8 cellular contexts compared by ENCODE assay signal in genomic region chr5:176361437-176362097, GRCh38. TPM values are rescaled to one million over a fixed set of nuclear protein-coding genes. Genes with fewer than 3 reads are reported as not detected.
DNase-seq lines count a peak whose midpoint lies in the region; ATAC-seq and TF ChIP-seq lines count a peak whose summit lies in the region.

KIAA1191 (minus strand) TSS chr5:176361764; CDS start chr5:176359508, 2,256 bp downstream.

- TF ChIP-seq CTCF in GM12865 (IDR thresholded peaks at IDR 0.05; ENCODE audit: insufficient read depth, low read depth, low read length, missing control alignments) (no peak), ovary (IDR thresholded peaks at IDR 0.05) (no peak), thyroid gland (IDR thresholded peaks at IDR 0.05) (peak in 4 of 6 experiments; percentile 11 to 49 (median 18))

- H3K9me3 ChIP-seq in ovary (no peaks in the 10 kb centered on the region), thyroid gland (no peaks in the 10 kb centered on the region)

- TF ChIP-seq POLR2A in ovary (IDR thresholded peaks at IDR 0.05) (peak; percentile 83), thyroid gland (IDR thresholded peaks at IDR 0.05) (peak; percentile 6 to 98)

- H3K4me3 Mint-ChIP-seq in activated naive CD8-positive, alpha-beta T cell treated with anti-CD3 and anti-CD28 coated beads for 36 hours = peak within 1 kb of the TSS; percentile 99

- H3K9me3 Mint-ChIP-seq in activated naive CD8-positive, alpha-beta T cell treated with anti-CD3 and anti-CD28 coated beads for 36 hours = no peaks in the 10 kb centered on the region

- intact Hi-C loops in head of caudate nucleus (cut with DNase I) = no loop called here
- intact Hi-C loops in ovary (cut with DNase I) = loop anchor here in 1 of 4 donors (2.0 to 10.0 kb wide), 2 partner anchors 47 to 187 kb away; no protein-coding TSS in a partner anchor
- intact Hi-C loops in thyroid gland (cut with DNase I) = no loop called here

- peak within 1 kb of the TSS; percentile 93 for H3K4me3 ChIP-seq in GM12865 (ENCODE audit: low read depth, low read length)
- H3K4me3 ChIP-seq in ovary = peak within 1 kb of the TSS; percentile 74
- peak within 1 kb of the TSS; percentile 57 to 99 (median 97) for H3K4me3 ChIP-seq in thyroid gland (replicated peaks in 1 of 3)

- H3K4me1 ChIP-seq in ovary (ENCODE audit: insufficient read depth) (peaks cover 6% of the 10 kb centered on the region), thyroid gland (peaks cover 14 to 23% of the 10 kb centered on the region in 2 donors)

- H3K27ac Mint-ChIP-seq in activated naive CD8-positive, alpha-beta T cell treated with anti-CD3 and anti-CD28 coated beads for 36 hours = peak within 1 kb of the TSS; percentile 98

- peak; percentile 95 for DNase-seq in GM12865 (ENCODE audit: low read depth)
- DNase-seq in NCI-H1105 (lab: John Stamatoyannopoulos, UW) = peak; percentile 69
- DNase-seq in SKM-1 treated with dmso at 0.1 percent for 144 hours (lab: John Stamatoyannopoulos, UW; ENCODE audit: unreplicated experiment) = peak; percentile 82
- peak; percentile 93 for DNase-seq in activated naive CD8-positive, alpha-beta T cell treated with anti-CD3 and anti-CD28 coated beads for 36 hours
- DNase-seq in head of caudate nucleus = peak; percentile 90 to 98 (median 96)
- peak; percentile 93 to 96 (median 94) for DNase-seq in ovary
- DNase-seq in thyroid gland = peak; percentile 94

- H3K27me3 Mint-ChIP-seq in activated naive CD8-positive, alpha-beta T cell treated with anti-CD3 and anti-CD28 coated beads for 36 hours = no peaks in the 10 kb centered on the region

- TF ChIP-seq EP300 in ovary (IDR thresholded peaks at IDR 0.05) = no peak

- H3K36me3 Mint-ChIP-seq in activated naive CD8-positive, alpha-beta T cell treated with anti-CD3 and anti-CD28 coated beads for 36 hours = peaks cover 18% of the 10 kb centered on the region

- WGBS in ovary, 3 donors = 0 to 1% (median 1%) methylated on average over 48 to 50 of the region's 50 CpGs
- WGBS in thyroid gland, 2 donors = 1% methylated on average over 15 to 18 of the region's 50 CpGs

- peak within 1 kb of the TSS; percentile 45 to 85 for H3K27ac ChIP-seq in ovary
- peak within 1 kb of the TSS in 2 of 3 donors; percentile 25 to 69 for H3K27ac ChIP-seq in thyroid gland

- H3K27me3 ChIP-seq in ovary = no peaks in the 10 kb centered on the region
- no peaks in the 10 kb centered on the region for H3K27me3 ChIP-seq in thyroid gland

- H3K36me3 ChIP-seq in ovary (no peaks in the 10 kb centered on the region), thyroid gland (peaks cover 0 to 3% of the 10 kb centered on the region in 2 donors)

- ATAC-seq in HG02642 (IDR thresholded peaks at IDR 0.05; ENCODE audit: poor library complexity, unreplicated experiment) = peak; percentile 87

- H3K4me1 Mint-ChIP-seq in activated naive CD8-positive, alpha-beta T cell treated with anti-CD3 and anti-CD28 coated beads for 36 hours = peaks cover 24% of the 10 kb centered on the region

RNA-seq across cellular contexts. Expression of gene KIAA1191, which starts in this region (rescaled TPM):
- total RNA-seq in activated naive CD8-positive, alpha-beta T cell treated with anti-CD3 and anti-CD28 coated beads for 36 hours = 10 to 100 TPM; 38.2 to 41.7 TPM
- total RNA-seq in ovary = 100 to 1,000 TPM in 6 of 7 donors, 10 to 100 TPM in 1; 95.3 to 149 (median 116) TPM
- 100 to 1,000 TPM in 1 of 2 donors, 10 to 100 TPM in 1; 87.5 to 166 TPM for polyA plus RNA-seq in ovary
- 100 to 1,000 TPM; 107 to 134 (median 119) TPM for total RNA-seq in thyroid gland

Comparison
In these comparisons a context has a peak if more than half of its experiments do, and no peak if none do; other contexts are left out.
1. Peak in every context shown above with its lines: DNase-seq, ATAC-seq, H3K4me3 ChIP-seq and H3K27ac ChIP-seq.
2. CTCF ChIP-seq: peak in thyroid gland (4 of 6); none in GM12865 (single experiment) and ovary (0 of 3).